Comparison of ENCODE assay signal across 1 cellular context in genomic region chr1:74689800-74690696, GRCh38.
TF ChIP-seq lines count a peak whose summit lies in the region.

No MANE protein-coding gene starts in this region.

TF ChIP-seq in HepG2, 621 proteins besides CTCF, POLR2A, EP300 and RAD21 (continued from another document and continues in another):
- TF ChIP-seq ARID3A (IDR thresholded peaks at IDR 0.05; ENCODE audit: low read depth, low read length): peak; percentile 74
- no peak for TF ChIP-seq SOX6 (IDR thresholded peaks at IDR 0.05)
- 0 out of 2 replicates have a peak, but pooled peaks have one; percentile 19 for TF ChIP-seq SOX6 (CRISPR knock-in tag; IDR thresholded peaks at IDR 0.05)
- TF ChIP-seq SMC3 (IDR thresholded peaks at IDR 0.05; ENCODE audit: low read length): peak; percentile 81
- no peak for TF ChIP-seq FOSL2 (CRISPR knock-in tag; IDR thresholded peaks at IDR 0.05)
- TF ChIP-seq HMGXB3 (CRISPR knock-in tag; IDR thresholded peaks at IDR 0.05; ENCODE audit: borderline replicate concordance): no peak
- TF ChIP-seq ZNF768 (CRISPR knock-in tag; IDR thresholded peaks at IDR 0.05): no peak
- TF ChIP-seq HOXA3 (CRISPR knock-in tag; IDR thresholded peaks at IDR 0.05): no peak
- TF ChIP-seq ZNF543 (CRISPR knock-in tag; IDR thresholded peaks at IDR 0.05): no peak
- TF ChIP-seq KDM1A (CRISPR knock-in tag; IDR thresholded peaks at IDR 0.05): no peak
- TF ChIP-seq ELF4 (CRISPR knock-in tag; IDR thresholded peaks at IDR 0.05; ENCODE audit: borderline replicate concordance): no peak
- no peak for TF ChIP-seq NFYC (CRISPR knock-in tag; IDR thresholded peaks at IDR 0.05)
- no peak for TF ChIP-seq MIER2 (CRISPR knock-in tag; IDR thresholded peaks at IDR 0.05)
- no peak; the same call in 1 of the 2 replicates for TF ChIP-seq ELF3 (CRISPR knock-in tag; IDR thresholded peaks at IDR 0.05)
- no peak for TF ChIP-seq YEATS4 (CRISPR knock-in tag; IDR thresholded peaks at IDR 0.05; ENCODE audit: borderline replicate concordance)
- no peak for TF ChIP-seq ZNF407 (CRISPR knock-in tag; IDR thresholded peaks at IDR 0.05; ENCODE audit: not compliant biosample characterization)
- no peak for TF ChIP-seq DMAP1 (CRISPR knock-in tag; IDR thresholded peaks at IDR 0.05)
- no peak for TF ChIP-seq GTF3A (CRISPR knock-in tag; conservative IDR thresholded peaks at IDR 0.05)
- no peak for TF ChIP-seq RFX3 (CRISPR knock-in tag; IDR thresholded peaks at IDR 0.05)
- TF ChIP-seq FOXM1 (CRISPR knock-in tag; IDR thresholded peaks at IDR 0.05): no peak
- no peak for TF ChIP-seq ZNF83 (CRISPR knock-in tag; IDR thresholded peaks at IDR 0.05; ENCODE audit: borderline replicate concordance)
- no peak for TF ChIP-seq IKZF4 (CRISPR knock-in tag; IDR thresholded peaks at IDR 0.05; ENCODE audit: borderline replicate concordance, low read depth, not compliant biosample characterization)
- no peak for TF ChIP-seq ZNF691 (CRISPR knock-in tag; IDR thresholded peaks at IDR 0.05; ENCODE audit: borderline replicate concordance, low read depth)
- 0 out of 2 replicates have a peak, but pooled peaks have one; percentile 34 for TF ChIP-seq ZNF614 (CRISPR knock-in tag; IDR thresholded peaks at IDR 0.05; ENCODE audit: borderline replicate concordance)
- TF ChIP-seq ZNF724P (CRISPR knock-in tag; IDR thresholded peaks at IDR 0.05; ENCODE audit: borderline replicate concordance): no peak
- TF ChIP-seq ZNF563 (CRISPR knock-in tag; IDR thresholded peaks at IDR 0.05): no peak
- no peak for TF ChIP-seq SRSF4 (IDR thresholded peaks at IDR 0.05; ENCODE audit: low read depth, low read length, poor library complexity, severe bottlenecking)
- no peak for TF ChIP-seq SKIL (CRISPR knock-in tag; IDR thresholded peaks at IDR 0.05; ENCODE audit: borderline replicate concordance)
- TF ChIP-seq ZNF773 (CRISPR knock-in tag; IDR thresholded peaks at IDR 0.05; ENCODE audit: borderline replicate concordance): no peak
- TF ChIP-seq SMARCE1 (IDR thresholded peaks at IDR 0.05; ENCODE audit: borderline replicate concordance): no peak
- peak; percentile 93 for TF ChIP-seq CEBPB (IDR thresholded peaks at IDR 0.05; ENCODE audit: borderline replicate concordance, low read depth, low read length)
- no peak for TF ChIP-seq TOPORS (CRISPR knock-in tag; IDR thresholded peaks at IDR 0.05)
- TF ChIP-seq ZNF660 (CRISPR knock-in tag; IDR thresholded peaks at IDR 0.05; ENCODE audit: borderline replicate concordance, low read depth): no peak
- TF ChIP-seq MATR3 (CRISPR knock-in tag; IDR thresholded peaks at IDR 0.05): no peak
- TF ChIP-seq NFE2 (CRISPR knock-in tag; IDR thresholded peaks at IDR 0.05): no peak
- no peak for TF ChIP-seq ZNF577 (CRISPR knock-in tag; IDR thresholded peaks at IDR 0.05; ENCODE audit: borderline replicate concordance, low read depth)
- no peak for TF ChIP-seq FOXK2 (IDR thresholded peaks at IDR 0.05)
- no peak for TF ChIP-seq ATAD3A (CRISPR knock-in tag; IDR thresholded peaks at IDR 0.05)
- no peak for TF ChIP-seq DMTF1 (CRISPR knock-in tag; IDR thresholded peaks at IDR 0.05)
- TF ChIP-seq E2F1 (CRISPR knock-in tag; IDR thresholded peaks at IDR 0.05): no peak
- no peak for TF ChIP-seq ARNTL (CRISPR knock-in tag; IDR thresholded peaks at IDR 0.05)
- TF ChIP-seq BCL6 (CRISPR knock-in tag; IDR thresholded peaks at IDR 0.05): no peak
- no peak for TF ChIP-seq SIX4 (CRISPR knock-in tag; IDR thresholded peaks at IDR 0.05)
- 0 out of 2 replicates have a peak, but pooled peaks have one; percentile 25 for TF ChIP-seq THAP11 (CRISPR knock-in tag; IDR thresholded peaks at IDR 0.05)
